ENCODE assay signal across 14 cellular contexts in genomic region chr20:62688855-62689460, GRCh38. TPM values are rescaled to one million over a fixed set of nuclear protein-coding genes. Genes with fewer than 3 reads are reported as not detected.
DNase-seq lines count a peak whose midpoint lies in the region; ATAC-seq and TF ChIP-seq lines count a peak whose summit lies in the region.
"Had no signal": no experiment of that assay in that cellular context is flagged by ENCODE, and none has a peak within 500 bp of the region (broad histone marks: within the 10 kb centered on the region; RNA-seq: fewer than 3 reads in every experiment).

No MANE protein-coding gene starts in this region.

- peak; percentile 37 for DNase-seq in DMS153 (lab: John Stamatoyannopoulos, UW)
- no peak for DNase-seq in DMS153 treated with DMSO at 0.1 percent for 48 hours (lab: John Stamatoyannopoulos, UW; ENCODE audit: unreplicated experiment)
- no peak for DNase-seq in SK-N-SH
- DNase-seq in smooth muscle cell (lab: John Stamatoyannopoulos, UW; ENCODE audit: unreplicated experiment), result no peak
- DNase-seq in activated CD4-positive, CD25-positive, alpha-beta regulatory T cell (lab: John Stamatoyannopoulos, UW), result no peak
- DNase-seq in activated naive CD4-positive, alpha-beta T cell treated with anti-CD3 and anti-CD28 coated beads for 36 hours, result no peak
- no peak for DNase-seq in effector memory CD4-positive, alpha-beta T cell
- DNase-seq: activated CD8-positive, alpha-beta T cell treated with anti-CD3 and anti-CD28 coated beads for 36 hours; left cardiac atrium; naive thymus-derived CD8-positive, alpha-beta T cell; T-helper 9 cell; testis had no signal

- POLR2A ChIA-PET in SK-N-SH (lab: Yijun Ruan, JAX), result interaction anchor here (0.7 kb wide), 1 partner anchor 93 kb away, joined by 6 read pairs; no protein-coding TSS in a partner anchor

- no peaks in the 10 kb centered on the region for H3K9me3 ChIP-seq in SK-N-SH
- H3K9me3 ChIP-seq in smooth muscle cell (replicated peaks; ENCODE audit: low read depth), result no peaks in the 10 kb centered on the region
- H3K9me3 ChIP-seq in effector memory CD4-positive, alpha-beta T cell (ENCODE audit: control insufficient read depth, low read length), result no peaks in the 10 kb centered on the region
- H3K9me3 ChIP-seq: testis had no signal

- H3K4me3 ChIP-seq in SK-N-SH (ENCODE audit: low read depth in 2 of 2, low read length in 1 of 2), result no peak overlapping the region
- H3K4me3 ChIP-seq in smooth muscle cell, result no peak overlapping the region
- H3K4me3 ChIP-seq in effector memory CD4-positive, alpha-beta T cell (ENCODE audit: insufficient read depth, low read depth, low read length, poor library complexity, severe bottlenecking), result no peak overlapping the region
- H3K4me3 ChIP-seq: testis had no signal

- H3K27me3 Mint-ChIP-seq in activated naive CD4-positive, alpha-beta T cell treated with anti-CD3 and anti-CD28 coated beads for 36 hours (ENCODE audit: low read depth), result peaks cover 7% of the 10 kb centered on the region

- WGBS in SK-N-SH (ENCODE audit: low lambda C conversion rate), result 85% methylated on average over 24 of the region's 29 CpGs
- 83% methylated on average over 29 of the region's 29 CpGs for WGBS in smooth muscle cell (ENCODE audit: low lambda C conversion rate)

- H3K9ac ChIP-seq in SK-N-SH (no peak overlapping the region), smooth muscle cell (ENCODE audit: low read depth) (no peak overlapping the region)

- H3K79me2 ChIP-seq in SK-N-SH (ENCODE audit: insufficient read depth) (no peaks in the 10 kb centered on the region), smooth muscle cell (ENCODE audit: low read depth) (no peaks in the 10 kb centered on the region)

- no peaks in the 10 kb centered on the region for H3K9me2 ChIP-seq in SK-N-SH

- no peaks in the 10 kb centered on the region for H3K36me3 ChIP-seq in SK-N-SH (replicated peaks in 1 of 2; ENCODE audit: control insufficient read depth in 1 of 2, insufficient read depth in 2 of 2, low read length in 1 of 2)
- no peaks in the 10 kb centered on the region for H3K36me3 ChIP-seq in smooth muscle cell (ENCODE audit: low read depth)
- H3K36me3 ChIP-seq in effector memory CD4-positive, alpha-beta T cell (ENCODE audit: control insufficient read depth, insufficient read depth, low read length), result no peaks in the 10 kb centered on the region

- no peak overlapping the region for H3K27ac Mint-ChIP-seq in activated naive CD4-positive, alpha-beta T cell treated with anti-CD3 and anti-CD28 coated beads for 36 hours
- H3K27ac Mint-ChIP-seq: activated CD8-positive, alpha-beta T cell treated with anti-CD3 and anti-CD28 coated beads for 36 hours; naive thymus-derived CD8-positive, alpha-beta T cell had no signal

- H3K27ac ChIP-seq in SK-N-SH (ENCODE audit: low read depth in 2 of 2, low read length in 1 of 2) (no peak overlapping the region), smooth muscle cell (ENCODE audit: low read depth) (no peak overlapping the region)
- H3K27ac ChIP-seq in effector memory CD4-positive, alpha-beta T cell (ENCODE audit: insufficient read depth, low read length, poor library complexity, severe bottlenecking), result no peak overlapping the region
- H3K27ac ChIP-seq: 22Rv1, testis had no signal

- CTCF ChIA-PET in SK-N-SH (lab: Yijun Ruan, JAX), result interaction anchor here (1.1 to 3.3 kb wide), 2 partner anchors 20 to 103 kb away, joined by 3 to 20 read pairs; no protein-coding TSS in a partner anchor
- CTCF ChIA-PET in activated naive CD4-positive, alpha-beta T cell treated with anti-CD3 and anti-CD28 coated beads for 36 hours (lab: Charles Lee), result interaction anchor here (0.6 to 1.5 kb wide), 2 partner anchors 39 to 102 kb away, joined by 3 to 4 read pairs; no protein-coding TSS in a partner anchor

- no peaks in the 10 kb centered on the region for H3K36me3 Mint-ChIP-seq in activated naive CD4-positive, alpha-beta T cell treated with anti-CD3 and anti-CD28 coated beads for 36 hours (ENCODE audit: low read depth)
- H3K36me3 Mint-ChIP-seq: naive thymus-derived CD8-positive, alpha-beta T cell had no signal

- no peaks in the 10 kb centered on the region for H3K27me3 ChIP-seq in SK-N-SH (ENCODE audit: insufficient read depth)
- no peaks in the 10 kb centered on the region for H3K27me3 ChIP-seq in smooth muscle cell (ENCODE audit: low read depth)
- no peaks in the 10 kb centered on the region for H3K27me3 ChIP-seq in effector memory CD4-positive, alpha-beta T cell (replicated peaks; ENCODE audit: control insufficient read depth, insufficient read depth, low read length, poor library complexity, severe bottlenecking)
- H3K27me3 ChIP-seq: testis had no signal

- no peak for TF ChIP-seq EP300 in SK-N-SH (IDR thresholded peaks at IDR 0.05; ENCODE audit: borderline replicate concordance in 1 of 2, low read depth in 1 of 2, low read length in 1 of 2)

- no peak for TF ChIP-seq RAD21 in SK-N-SH (IDR thresholded peaks at IDR 0.05; ENCODE audit: low read length)

- no peak overlapping the region for H3K4me3 Mint-ChIP-seq in activated naive CD4-positive, alpha-beta T cell treated with anti-CD3 and anti-CD28 coated beads for 36 hours
- H3K4me3 Mint-ChIP-seq: activated CD8-positive, alpha-beta T cell treated with anti-CD3 and anti-CD28 coated beads for 36 hours; naive thymus-derived CD8-positive, alpha-beta T cell had no signal

- H3K9me3 Mint-ChIP-seq in activated naive CD4-positive, alpha-beta T cell treated with anti-CD3 and anti-CD28 coated beads for 36 hours, result no peaks in the 10 kb centered on the region
- H3K9me3 Mint-ChIP-seq: activated CD8-positive, alpha-beta T cell treated with anti-CD3 and anti-CD28 coated beads for 36 hours; naive thymus-derived CD8-positive, alpha-beta T cell had no signal

- no peaks in the 10 kb centered on the region for H3F3A ChIP-seq in SK-N-SH (replicated peaks; ENCODE audit: insufficient read depth)
- no peaks in the 10 kb centered on the region for H3F3A ChIP-seq in smooth muscle cell (ENCODE audit: low read depth)

- peaks cover 8% of the 10 kb centered on the region for H3K4me1 Mint-ChIP-seq in activated naive CD4-positive, alpha-beta T cell treated with anti-CD3 and anti-CD28 coated beads for 36 hours (ENCODE audit: low read depth)

- H4K20me1 ChIP-seq in SK-N-SH (ENCODE audit: insufficient read depth), result no peaks in the 10 kb centered on the region
- H4K20me1 ChIP-seq in smooth muscle cell (ENCODE audit: low read depth), result no peaks in the 10 kb centered on the region

- H2AFZ ChIP-seq in SK-N-SH (ENCODE audit: low read depth) (no peak overlapping the region), smooth muscle cell (ENCODE audit: low read depth) (no peak overlapping the region)

- TF ChIP-seq CTCF in SK-N-SH (IDR thresholded peaks at IDR 0.05) (peak; percentile 35), smooth muscle cell (IDR thresholded peaks at IDR 0.05; ENCODE audit: borderline replicate concordance, insufficient read depth, poor library complexity, severe bottlenecking) (peak; percentile 4)

- intact Hi-C loops in activated naive CD4-positive, alpha-beta T cell treated with anti-CD3 and anti-CD28 coated beads for 36 hours (cut with micrococcal nuclease), result no loop called here

- H3K4me2 ChIP-seq in SK-N-SH, result no peak overlapping the region
- H3K4me2 ChIP-seq in smooth muscle cell, result no peak overlapping the region

- ATAC-seq in esophagus mucosa, result peak; percentile 13
- ATAC-seq: activated CD8-positive, alpha-beta T cell treated with anti-CD3 and anti-CD28 coated beads for 36 hours; left cardiac atrium; naive thymus-derived CD8-positive, alpha-beta T cell had no signal

- H3K4me1 ChIP-seq in SK-N-SH (ENCODE audit: control insufficient read depth in 1 of 2, insufficient read depth in 2 of 2, low read depth in 1 of 2, low read length in 1 of 2) (peaks cover 0 to 20% of the 10 kb centered on the region in 2 experiments; a peak in 2 of 4 replicates), smooth muscle cell (ENCODE audit: low read depth) (peaks cover 9% of the 10 kb centered on the region)
- peaks cover 6% of the 10 kb centered on the region for H3K4me1 ChIP-seq in effector memory CD4-positive, alpha-beta T cell (ENCODE audit: control insufficient read depth, insufficient read depth, low read length, poor library complexity, severe bottlenecking)
- H3K4me1 ChIP-seq: testis had no signal

TF ChIP-seq in SK-N-SH, 30 proteins besides CTCF, POLR2A, EP300 and RAD21:
- TF ChIP-seq NFIC (IDR thresholded peaks at IDR 0.05; ENCODE audit: borderline replicate concordance) (no peak), SMC3 (IDR thresholded peaks at IDR 0.05; ENCODE audit: low read depth, low read length) (0 out of 2 replicates have a peak, but pooled peaks have one; percentile 13)
TF ChIP-seq in SK-N-SH: peak in this region for 1.

RNA-seq across cellular contexts. Expression of gene NTSR1, which starts 19.7 kb away (rescaled TPM):
- polyA plus RNA-seq in SK-N-SH (2012; rRNA removed), result 3.1 and 8.2 TPM in 2 replicates
- polyA plus RNA-seq in SK-N-SH (2012; cell fraction: cytosol; rRNA removed), result 2.1 and 4.3 TPM in 2 replicates
- 6.4 and 11.3 TPM in 2 replicates for polyA plus RNA-seq in SK-N-SH (2012; cell fraction: nucleus; rRNA removed)
- total RNA-seq in esophagus mucosa, result not detected
- total RNA-seq in smooth muscle cell, result 0.09 TPM in 1 of 2 replicates, not detected in the other
- polyA plus RNA-seq in smooth muscle cell, result 0.28 TPM in 1 of 2 replicates, not detected in the other
- not detected for total RNA-seq in activated naive CD4-positive, alpha-beta T cell treated with anti-CD3 and anti-CD28 coated beads for 36 hours
- total RNA-seq: activated CD8-positive, alpha-beta T cell treated with anti-CD3 and anti-CD28 coated beads for 36 hours; left cardiac atrium; naive thymus-derived CD8-positive, alpha-beta T cell had no signal
- polyA plus RNA-seq: naive thymus-derived CD8-positive, alpha-beta T cell had no signal

RNA-seq across cellular contexts. Expression of gene SLCO4A1, which starts 46.7 kb away (rescaled TPM):
- polyA plus RNA-seq in SK-N-SH (2012; rRNA removed), result 0.33 and 0.36 TPM in 2 replicates
- polyA plus RNA-seq in SK-N-SH (2012; cell fraction: cytosol; rRNA removed), result 0.19 and 0.42 TPM in 2 replicates
- 0.55 and 0.91 TPM in 2 replicates for polyA plus RNA-seq in SK-N-SH (2012; cell fraction: nucleus; rRNA removed)
- total RNA-seq in esophagus mucosa, result 13.7 TPM
- total RNA-seq in smooth muscle cell, result 0.18 and 0.81 TPM in 2 replicates
- polyA plus RNA-seq in smooth muscle cell, result 1.4 and 1.7 TPM in 2 replicates
- total RNA-seq in activated naive CD4-positive, alpha-beta T cell treated with anti-CD3 and anti-CD28 coated beads for 36 hours, result 10 to 100 TPM; 22.4 to 22.6 TPM
